In the genomic region with DNA sequence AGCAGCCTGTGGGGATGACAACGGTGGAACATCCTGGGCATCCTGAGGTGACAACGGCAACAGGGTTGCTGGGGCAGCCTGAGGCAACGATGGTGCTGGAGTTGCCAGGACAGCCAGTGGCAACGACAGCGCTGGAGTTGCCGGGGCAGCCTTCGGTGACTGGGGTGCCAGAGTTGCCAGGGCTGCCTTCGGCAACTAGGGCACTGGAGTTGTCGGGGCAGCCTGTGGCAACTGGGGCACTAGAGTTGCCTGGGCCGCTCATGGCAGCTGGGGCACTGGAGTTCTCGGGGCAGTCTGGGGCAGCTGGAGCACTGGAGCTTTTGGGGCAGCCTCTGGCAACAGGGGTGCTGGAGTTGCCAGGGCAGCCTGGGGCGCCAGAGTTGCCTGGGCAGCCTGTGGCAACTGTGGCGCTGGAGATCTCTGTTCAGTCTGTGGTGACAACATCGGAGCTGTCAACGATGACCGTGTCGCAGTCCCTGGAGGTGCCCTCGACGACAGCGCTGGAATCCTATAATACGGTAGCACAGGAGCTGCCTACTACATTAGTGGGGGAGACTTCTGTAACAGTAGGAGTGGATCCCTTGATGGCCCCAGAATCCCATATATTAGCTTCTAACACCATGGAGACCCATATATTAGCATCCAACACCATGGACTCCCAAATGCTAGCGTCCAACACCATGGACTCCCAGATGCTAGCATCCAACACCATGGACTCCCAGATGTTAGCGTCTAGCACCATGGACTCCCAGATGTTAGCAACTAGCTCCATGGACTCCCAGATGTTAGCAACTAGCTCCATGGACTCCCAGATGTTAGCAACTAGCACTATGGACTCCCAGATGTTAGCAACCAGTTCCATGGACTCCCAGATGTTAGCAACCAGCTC, we compare ENCODE assay signal across 18 cellular contexts.
"Had no signal": no experiment of that assay in that cellular context is flagged by ENCODE, and none has a peak within 500 bp of the region (broad histone marks: within the 10 kb centered on the region; RNA-seq: fewer than 3 reads in every experiment).

No MANE protein-coding gene starts in this region.

- H3K9me3 Mint-ChIP-seq: activated naive CD4-positive, alpha-beta T cell treated with anti-CD3 and anti-CD28 coated beads for 36 hours; activated naive CD8-positive, alpha-beta T cell treated with anti-CD3 and anti-CD28 coated beads, Interleukin-2, amount 50 U/mL, for 24 hours; activated T-helper 2 cell treated with anti-CD3 and anti-CD28 coated beads, Interferon-gamma antibody, Interleukin-2, Interleukin-4, amounts not matched to agents 10 μg/mL and 5 μg/mL and 100 μg/mL, durations not matched to agents 14 hours and 24 hours and 36 hours had no signal

- H3K4me3 ChIP-seq: lower lobe of right lung, skin epidermis had no signal

- H3K27me3 ChIP-seq: foreskin keratinocyte, neutrophil had no signal

- DNase-seq: activated B cell treated with CpG ODN at 0.5 μM for 24 hours; activated CD4-positive, alpha-beta T cell treated with anti-CD3 and anti-CD28 coated beads, Interleukin-2, amount 10 ng/mL, durations not matched to agents 7 days and 5 days; activated naive CD4-positive, alpha-beta T cell treated with anti-CD3 and anti-CD28 coated beads for 36 hours; activated naive CD8-positive, alpha-beta T cell treated with anti-CD3 and anti-CD28 coated beads, Interleukin-2, amount 50 U/mL, for 24 hours; activated T-cell treated with anti-CD3 and anti-CD28 coated beads for 4 hours; aorta; cerebellar nuclear complex; effector CD8-positive, alpha-beta T cell; foreskin keratinocyte; glutamatergic neuron; lower lobe of right lung; midbrain; stimulated activated CD4-positive, alpha-beta T cell treated with anti-CD3 and anti-CD28 coated beads, Interleukin-4, amount 100 ng/mL, for 4 hours; stimulated activated CD8-positive, alpha-beta memory T cell treated with anti-CD3 and anti-CD28 coated beads, Interleukin-4, amount 100 ng/mL, for 48 hours; stimulated activated naive CD8-positive, alpha-beta T cell treated with anti-CD3 and anti-CD28 coated beads, Interleukin-15, Interleukin-2, amounts not matched to agents 100 U/mL and 50 U/mL, for 24 hours had no signal

- H3K27me3 Mint-ChIP-seq: activated B cell treated with CpG ODN at 0.5 μM for 24 hours; activated CD4-positive, alpha-beta T cell treated with anti-CD3 and anti-CD28 coated beads, Interleukin-2, amount 10 ng/mL, durations not matched to agents 7 days and 5 days; activated naive CD8-positive, alpha-beta T cell treated with anti-CD3 and anti-CD28 coated beads, Interleukin-2, amount 50 U/mL, for 24 hours had no signal

- H3K9me3 ChIP-seq: lower lobe of right lung, neutrophil had no signal

- H3K27ac ChIP-seq: foreskin keratinocyte, lower lobe of right lung, neutrophil, skin epidermis had no signal

- ATAC-seq: foreskin keratinocyte; stimulated activated naive CD8-positive, alpha-beta T cell treated with anti-CD3 and anti-CD28 coated beads, Interleukin-15, Interleukin-2, amounts not matched to agents 100 U/mL and 50 U/mL, for 24 hours had no signal

- H3K27ac Mint-ChIP-seq: activated B cell treated with CpG ODN at 0.5 μM for 24 hours; activated CD4-positive, alpha-beta T cell treated with anti-CD3 and anti-CD28 coated beads, Interleukin-2, amount 10 ng/mL, durations not matched to agents 7 days and 5 days; activated naive CD4-positive, alpha-beta T cell treated with anti-CD3 and anti-CD28 coated beads for 36 hours; activated naive CD8-positive, alpha-beta T cell treated with anti-CD3 and anti-CD28 coated beads, Interleukin-2, amount 50 U/mL, for 24 hours; activated T-helper 2 cell treated with anti-CD3 and anti-CD28 coated beads, Interferon-gamma antibody, Interleukin-2, Interleukin-4, amounts not matched to agents 10 μg/mL and 5 μg/mL and 100 μg/mL, durations not matched to agents 14 hours and 24 hours and 36 hours had no signal

- H3K4me3 Mint-ChIP-seq: activated B cell treated with CpG ODN at 0.5 μM for 24 hours; activated CD4-positive, alpha-beta T cell treated with anti-CD3 and anti-CD28 coated beads, Interleukin-2, amount 10 ng/mL, durations not matched to agents 7 days and 5 days; activated naive CD4-positive, alpha-beta T cell treated with anti-CD3 and anti-CD28 coated beads for 36 hours; activated naive CD8-positive, alpha-beta T cell treated with anti-CD3 and anti-CD28 coated beads, Interleukin-2, amount 50 U/mL, for 24 hours had no signal

- H3K4me1 ChIP-seq: foreskin keratinocyte had no signal
